21 cellular contexts compared by ENCODE assay signal in the genomic region with DNA sequence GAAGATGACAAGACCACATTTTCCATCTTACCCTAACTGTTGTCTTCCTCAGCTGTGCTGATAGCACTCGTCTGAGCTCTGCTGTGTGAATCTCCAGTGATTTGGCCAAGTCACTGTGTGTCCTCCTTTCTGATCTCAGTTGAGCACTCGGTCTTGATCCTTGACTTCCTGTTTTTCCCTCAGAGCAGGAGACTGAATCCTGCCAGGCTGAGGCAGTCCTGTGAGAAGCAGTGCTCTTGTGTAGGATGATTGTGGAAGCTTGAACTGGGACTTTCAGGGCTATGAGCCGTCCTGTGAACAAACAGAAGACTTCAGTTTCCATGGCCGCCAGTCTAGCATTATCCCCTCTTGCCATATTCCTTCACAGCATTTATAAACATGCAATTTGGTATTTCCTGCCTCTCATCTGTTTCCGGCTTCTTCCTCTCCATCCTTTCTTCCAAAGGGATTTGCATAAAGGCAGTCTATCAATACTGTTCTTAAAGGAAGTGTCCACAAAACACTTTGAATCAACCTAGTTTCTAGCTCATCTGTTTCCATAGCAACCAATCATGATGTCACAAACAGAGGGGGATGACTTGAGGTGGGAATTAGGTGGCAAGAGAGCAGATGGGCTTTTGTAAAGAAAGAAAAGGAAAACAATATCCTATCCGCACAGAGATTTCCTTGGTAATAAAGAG.
A peak's percentile ranks its signal among the peaks of the same experiment; 100 is the strongest.
DNase-seq lines count a peak whose midpoint lies in the region; ATAC-seq, FAIRE-seq and TF ChIP-seq lines count a peak whose summit lies in the region.
"Had no signal": no experiment of that assay in that cellular context is flagged by ENCODE, and none has a peak within 500 bp of the region (broad histone marks: within the 10 kb centered on the region; RNA-seq: fewer than 3 reads in every experiment).

No MANE protein-coding gene starts in this region.

- H3K27me3 ChIP-seq in breast epithelium (peaks cover 0 to 5% of the 10 kb centered on the region in 2 donors), endodermal cell (ENCODE audit: control insufficient read depth, insufficient read depth, low read length, poor library complexity, severe bottlenecking) (no peaks in the 10 kb centered on the region), mesendoderm (ENCODE audit: insufficient read depth, low read length, poor library complexity) (no peaks in the 10 kb centered on the region), aorta (ENCODE audit: control insufficient read depth in 1 of 2, insufficient read depth in 2 of 2, low read length in 1 of 2) (peaks cover 0 to 1% of the 10 kb centered on the region in 2 donors)
- H3K27me3 ChIP-seq: adrenal gland, cardiac muscle cell, SJSA1, tibial artery had no signal

- POLR2A ChIA-PET in MCF 10A (lab: Yijun Ruan, JAX), result interaction anchor here (0.6 to 3.0 kb wide), 5 partner anchors 10 to 239 kb away, joined by 3 to 20 read pairs (median 4); no protein-coding TSS in a partner anchor

- H3K36me3 ChIP-seq in breast epithelium (no peaks in the 10 kb centered on the region), endodermal cell (ENCODE audit: control insufficient read depth, insufficient read depth, low read length) (no peaks in the 10 kb centered on the region), mesendoderm (ENCODE audit: control insufficient read depth, insufficient read depth, low read length) (no peaks in the 10 kb centered on the region), aorta (ENCODE audit: control insufficient read depth in 1 of 2, insufficient read depth in 2 of 2, low read length in 1 of 2) (no peaks in the 10 kb centered on the region)
- H3K36me3 ChIP-seq: adrenal gland, cardiac muscle cell, SJSA1, tibial artery had no signal

- TF ChIP-seq POLR2A in breast epithelium (IDR thresholded peaks at IDR 0.05), result no peak

- H2BK5ac ChIP-seq in mesendoderm (ENCODE audit: low read length), result no peak overlapping the region

- H3K18ac ChIP-seq in mesendoderm (ENCODE audit: low read length), result no peak overlapping the region

- H3K79me1 ChIP-seq in mesendoderm (ENCODE audit: low read length), result no peaks in the 10 kb centered on the region

- no peak overlapping the region for H3K9ac ChIP-seq in endodermal cell (ENCODE audit: extremely low read depth, low read length, poor library complexity, severe bottlenecking)
- no peak overlapping the region for H3K9ac ChIP-seq in mesendoderm (ENCODE audit: low read length)

- H3K23ac ChIP-seq in mesendoderm (ENCODE audit: low read length), result no peak overlapping the region

- H2AK5ac ChIP-seq in mesendoderm (ENCODE audit: low read length), result no peak overlapping the region

- H3K27me3 Mint-ChIP-seq in MCF 10A (ENCODE audit: insufficient read depth, unreplicated experiment) (no peaks in the 10 kb centered on the region), endodermal cell (ENCODE audit: insufficient read depth) (peaks cover 2% of the 10 kb centered on the region)
- H3K27me3 Mint-ChIP-seq: memory B cell had no signal

- H3K4me1 Mint-ChIP-seq in MCF 10A (ENCODE audit: insufficient read depth, unreplicated experiment) (peaks cover 15% of the 10 kb centered on the region), endodermal cell (peaks cover 13% of the 10 kb centered on the region)
- H3K4me1 Mint-ChIP-seq: memory B cell had no signal

- H3K36me3 Mint-ChIP-seq in MCF 10A (ENCODE audit: insufficient read depth, unreplicated experiment), result no peaks in the 10 kb centered on the region
- H3K36me3 Mint-ChIP-seq in endodermal cell (ENCODE audit: low read depth), result no peaks in the 10 kb centered on the region
- H3K36me3 Mint-ChIP-seq: CD4-positive, CD25-positive, alpha-beta regulatory T cell; memory B cell had no signal

- WGBS in endodermal cell (ENCODE audit: insufficient coverage in 1 of 2, insufficient read length in 1 of 2), 2 experiments, result 86 to 88% methylated on average over 3 to 6 of the region's 6 CpGs
- whole genome bisulfite sequencing in mesendoderm (ENCODE audit: extremely low coverage, insufficient coverage, low lambda C conversion rate), result no CpG with 5 or more reads among the region's 6 CpGs
- 20 to 33% methylated on average over 6 of the region's 6 CpGs for WGBS in aorta, 2 donors

- H3K9me3 ChIP-seq in breast epithelium (no peaks in the 10 kb centered on the region), endodermal cell (ENCODE audit: control insufficient read depth, low read length) (no peaks in the 10 kb centered on the region), aorta (ENCODE audit: control insufficient read depth, low read length) (no peaks in the 10 kb centered on the region)
- H3K9me3 ChIP-seq: adrenal gland, SJSA1, tibial artery had no signal

- H3K4me3 ChIP-seq in breast epithelium, result no peak overlapping the region
- H3K4me3 ChIP-seq in endodermal cell (ENCODE audit: low read length), result no peak overlapping the region
- H3K4me3 ChIP-seq in mesendoderm (ENCODE audit: low read length), result no peak overlapping the region
- no peak overlapping the region for H3K4me3 ChIP-seq in aorta (ENCODE audit: low read length in 2 of 2)
- H3K4me3 ChIP-seq: adrenal gland, cardiac muscle cell, SJSA1, tibial artery had no signal

- H3K4me2 ChIP-seq in mesendoderm (ENCODE audit: low read length), result no peak overlapping the region

- no peak overlapping the region for H2BK120ac ChIP-seq in mesendoderm (ENCODE audit: low read depth, low read length)

- H3K27ac Mint-ChIP-seq in MCF 10A (ENCODE audit: low read depth, unreplicated experiment) (peak overlapping the region; percentile 91), endodermal cell (no peak overlapping the region)
- H3K27ac Mint-ChIP-seq: activated T-helper 1 cell treated with anti-CD3 and anti-CD28 coated beads, Interleukin-12 subunit alpha, Interleukin-12 subunit beta, Interleukin-2, Interleukin-4 antibody, amounts not matched to agents 30 ng/mL and 10 ng/mL and 1 ng/mL, durations not matched to agents 14 hours and 24 hours and 36 hours; CD4-positive, CD25-positive, alpha-beta regulatory T cell; memory B cell had no signal

- TF ChIP-seq CTCF in MCF 10A (IDR thresholded peaks at IDR 0.05; ENCODE audit: unreplicated experiment), result no peak
- TF ChIP-seq CTCF in breast epithelium (IDR thresholded peaks at IDR 0.05), result no peak
- no peak for TF ChIP-seq CTCF in endodermal cell (conservative IDR thresholded peaks at IDR 0.05)

- no TSS peak for BruUV-seq in MCF 10A (replicated peaks; lab: Mats Ljungman, UMichigan)

- intact Hi-C loops in MCF 10A (cut with micrococcal nuclease) (loop anchor here (1.0 kb wide), 1 partner anchor 19 kb away; no protein-coding TSS in a partner anchor), breast epithelium (cut with DNase I; ENCODE audit: low total_unique reads) (no loop called here), aorta (cut with DNase I) (no loop called here)

- no peak overlapping the region for H3K56ac ChIP-seq in mesendoderm (ENCODE audit: low read length)

- H3K4ac ChIP-seq in mesendoderm (ENCODE audit: low read depth, low read length), result no peak overlapping the region

- H3K4me3 Mint-ChIP-seq in MCF 10A (ENCODE audit: unreplicated experiment) (peak overlapping the region; percentile 47), endodermal cell (no peak overlapping the region)
- H3K4me3 Mint-ChIP-seq: activated T-helper 1 cell treated with anti-CD3 and anti-CD28 coated beads, Interleukin-12 subunit alpha, Interleukin-12 subunit beta, Interleukin-2, Interleukin-4 antibody, amounts not matched to agents 30 ng/mL and 10 ng/mL and 1 ng/mL, durations not matched to agents 14 hours and 24 hours and 36 hours; CD4-positive, CD25-positive, alpha-beta regulatory T cell; memory B cell had no signal

- H3K79me2 ChIP-seq in mesendoderm (ENCODE audit: control insufficient read depth, insufficient read depth, low read length), result no peaks in the 10 kb centered on the region

- no peak overlapping the region for H2BK15ac ChIP-seq in mesendoderm (replicated peaks; ENCODE audit: low read depth)

- ATAC-seq in aorta (ENCODE audit: low FRiP score) (peak; percentile 44), HG03095 (IDR thresholded peaks at IDR 0.05; ENCODE audit: unreplicated experiment) (no peak)

- H4K5ac ChIP-seq in mesendoderm (ENCODE audit: low read length), result no peak overlapping the region

- DNase-seq in MCF 10A (ENCODE audit: unreplicated experiment), result no peak
- no peak for DNase-seq in breast epithelium (ENCODE audit: low spot score in 2 of 2)
- no peak for DNase-seq in endodermal cell
- DNase-seq in mesendoderm, result peak; percentile 76
- no peak for DNase-seq in aorta
- no peak for DNase-seq in NCI-H446 treated with DMSO at 0.1 percent for 48 hours (lab: John Stamatoyannopoulos, UW)
- DNase-seq in RCC 7860 (ENCODE audit: low spot score), result no peak
- DNase-seq: activated CD4-positive, CD25-positive, alpha-beta regulatory T cell; adrenal gland; CD4-positive, CD25-positive, alpha-beta regulatory T cell; hippocampal formation; MM.1S; stimulated activated CD4-positive, alpha-beta T cell treated with anti-CD3 and anti-CD28 coated beads, Interleukin-15, amount 100 ng/mL, for 24 hours; stimulated activated naive CD4-positive, alpha-beta T cell had no signal

- H3K9me3 Mint-ChIP-seq in MCF 10A (ENCODE audit: unreplicated experiment), result no peaks in the 10 kb centered on the region
- H3K9me3 Mint-ChIP-seq in endodermal cell, result no peaks in the 10 kb centered on the region

- H4K8ac ChIP-seq in mesendoderm (ENCODE audit: low read depth, low read length), result no peak overlapping the region

- no peak for FAIRE-seq in RCC 7860 (lab: Jason Lieb, UNC)
- FAIRE-seq: keratinocyte had no signal

- H3K27ac ChIP-seq in breast epithelium (no peak overlapping the region), endodermal cell (ENCODE audit: low read depth, low read length) (peak overlapping the region; percentile 69), mesendoderm (ENCODE audit: low read depth, low read length) (no peak overlapping the region), aorta (ENCODE audit: low read depth in 1 of 2, low read length in 2 of 2) (no peak overlapping the region)
- H3K27ac ChIP-seq: adrenal gland, cardiac muscle cell, SJSA1, tibial artery had no signal

- H3K4me1 ChIP-seq in breast epithelium, result no peaks in the 10 kb centered on the region
- H3K4me1 ChIP-seq in endodermal cell (ENCODE audit: control insufficient read depth, insufficient read depth, low read length), result no peaks in the 10 kb centered on the region
- H3K4me1 ChIP-seq in mesendoderm (ENCODE audit: control insufficient read depth, low read depth, low read length), result peaks cover 2% of the 10 kb centered on the region
- no peaks in the 10 kb centered on the region for H3K4me1 ChIP-seq in aorta (ENCODE audit: control insufficient read depth in 1 of 2, insufficient read depth in 2 of 2, low read length in 2 of 2)
- H3K4me1 ChIP-seq: adrenal gland, SJSA1, tibial artery had no signal

- CTCF ChIA-PET in MCF 10A (lab: Yijun Ruan, JAX), result interaction anchor here (0.5 to 1.4 kb wide), 6 partner anchors 10 to 522 kb away, joined by 3 to 4 read pairs (median 3); no protein-coding TSS in a partner anchor
